Comparison of ENCODE assay signal across 8 cellular contexts in the genomic region with DNA sequence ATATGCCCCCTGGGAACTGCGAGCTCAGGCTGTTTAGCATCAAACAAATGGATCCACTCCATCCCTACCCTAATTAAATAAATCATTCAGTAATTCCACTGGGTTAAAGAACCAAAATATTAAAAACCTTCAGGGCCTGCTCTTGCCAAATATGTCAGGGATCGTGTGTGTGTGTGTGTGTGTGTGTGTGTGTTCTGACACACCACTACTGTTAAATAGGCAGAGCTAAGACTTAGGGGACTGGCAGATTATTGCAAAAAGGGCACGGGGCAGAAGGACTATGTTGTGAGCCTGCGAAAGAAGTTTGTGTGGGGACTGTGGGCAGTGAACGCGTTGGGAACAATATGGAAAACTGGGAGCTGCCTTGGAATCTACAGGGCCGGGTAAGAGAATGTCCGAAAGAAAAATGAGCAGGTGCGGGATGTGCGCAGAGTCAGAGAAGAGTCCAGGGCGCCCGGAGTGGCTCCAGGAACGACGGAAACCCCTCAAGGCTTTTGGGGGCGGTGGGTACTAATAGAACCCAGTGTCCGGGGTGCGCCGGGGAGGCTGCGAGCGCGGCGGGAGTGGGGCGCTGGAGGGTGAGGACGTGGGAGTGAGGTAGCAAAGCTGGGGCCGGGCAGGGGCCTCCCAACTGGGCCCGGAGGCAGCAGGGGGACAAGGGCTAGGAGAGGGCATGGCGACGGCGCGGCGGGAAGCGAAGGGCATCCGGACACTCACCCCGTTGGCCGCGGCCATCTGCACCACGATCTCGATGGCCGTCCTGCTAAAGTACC. TPM values are rescaled to one million over a fixed set of nuclear protein-coding genes. Genes with fewer than 3 reads are reported as not detected.
A peak's percentile ranks its signal among the peaks of the same experiment; 100 is the strongest.
DNase-seq lines count a peak whose midpoint lies in the region; ATAC-seq and TF ChIP-seq lines count a peak whose summit lies in the region.
"Not testable (repeated sequence)": the region's sequence is repeated elsewhere in the genome, so short reads cannot be mapped to it uniquely, and the experiment has no call there.
"Had no signal": no experiment of that assay in that cellular context is flagged by ENCODE, and none has a peak within 500 bp of the region (broad histone marks: within the 10 kb centered on the region; RNA-seq: fewer than 3 reads in every experiment).

No MANE protein-coding gene starts in this region.

- H3K36me3 Mint-ChIP-seq in activated naive CD4-positive, alpha-beta T cell treated with anti-CD3 and anti-CD28 coated beads, Interleukin-2, amount 10 ng/mL, durations not matched to agents 7 days and 5 days; naive B cell: not testable (repeated sequence)

- H3K4me1 ChIP-seq in NT2/D1 (ENCODE audit: insufficient read depth, insufficient read length); duodenal mucosa (ENCODE audit: control insufficient read depth in 1 of 2, insufficient read depth in 2 of 2, low read length in 2 of 2); skeletal muscle tissue (ENCODE audit: control insufficient read depth in 3 of 3, insufficient read depth in 3 of 3, low read length in 3 of 3): not testable (repeated sequence)
- peaks cover 0 to 10% (median 0%) of the 10 kb centered on the region in 9 donors for H3K4me1 ChIP-seq in heart right ventricle

- CTCF ChIA-PET in activated naive CD4-positive, alpha-beta T cell treated with anti-CD3 and anti-CD28 coated beads, Interleukin-2, amount 10 ng/mL, durations not matched to agents 7 days and 5 days (lab: Charles Lee), result not testable (repeated sequence)

- H3K27ac Mint-ChIP-seq in activated naive CD4-positive, alpha-beta T cell treated with anti-CD3 and anti-CD28 coated beads, Interleukin-2, amount 10 ng/mL, durations not matched to agents 7 days and 5 days, result not testable (repeated sequence)
- peak overlapping the region in 2 of 6 donors; percentile 4 to 61 for H3K27ac Mint-ChIP-seq in naive B cell

- not testable (repeated sequence) for DNase-seq in NT2/D1 (ENCODE audit: low read depth, low spot score); activated naive CD4-positive, alpha-beta T cell treated with anti-CD3 and anti-CD28 coated beads, Interleukin-2, amount 10 ng/mL, durations not matched to agents 7 days and 5 days; naive B cell
- peak in 1 of 2 donors; percentile 22 for DNase-seq in heart right ventricle

- peaks cover 11% of the 10 kb centered on the region for H3K4me1 Mint-ChIP-seq in activated naive CD4-positive, alpha-beta T cell treated with anti-CD3 and anti-CD28 coated beads, Interleukin-2, amount 10 ng/mL, durations not matched to agents 7 days and 5 days
- H3K4me1 Mint-ChIP-seq in naive B cell, result peaks cover 13 to 16% (median 13%) of the 10 kb centered on the region in 3 donors

- H3K27ac ChIP-seq in duodenal mucosa (ENCODE audit: low read depth, low read length); skeletal muscle tissue (ENCODE audit: low read depth, low read length): not testable (repeated sequence)
- peak overlapping the region in 8 of 10 donors; percentile 53 to 88 (median 75) for H3K27ac ChIP-seq in heart right ventricle

- peak overlapping the region; percentile 7 for H3K4me3 Mint-ChIP-seq in activated naive CD4-positive, alpha-beta T cell treated with anti-CD3 and anti-CD28 coated beads, Interleukin-2, amount 10 ng/mL, durations not matched to agents 7 days and 5 days
- H3K4me3 Mint-ChIP-seq in naive B cell, result peak overlapping the region in 7 of 8 donors; percentile 21 to 64 (median 56)

- H3K36me3 ChIP-seq in NT2/D1 (ENCODE audit: insufficient read depth, insufficient read length, low read length); duodenal mucosa (ENCODE audit: control insufficient read depth in 1 of 2, insufficient read depth in 2 of 2, low read length in 2 of 2); heart right ventricle; skeletal muscle tissue (ENCODE audit: control insufficient read depth in 3 of 3, insufficient read depth in 3 of 3, low read length in 3 of 3): not testable (repeated sequence)

- whole genome bisulfite sequencing in heart right ventricle, 2 donors, result 13 to 14% methylated on average over 36 to 38 of the region's 39 CpGs

- not testable (repeated sequence) for TF ChIP-seq CTCF in heart right ventricle (IDR thresholded peaks at IDR 0.05)

- H3K27me3 ChIP-seq in NT2/D1 (ENCODE audit: insufficient read depth, insufficient read length) (peaks cover 59% of the 10 kb centered on the region), heart right ventricle (peaks cover 0 to 37% (median 0%) of the 10 kb centered on the region in 7 donors)
- not testable (repeated sequence) for H3K27me3 ChIP-seq in duodenal mucosa (ENCODE audit: control insufficient read depth in 1 of 2, insufficient read depth in 2 of 2, low read length in 2 of 2); skeletal muscle tissue (ENCODE audit: control insufficient read depth in 3 of 3, insufficient read depth in 3 of 3, low read length in 3 of 3)

- H3K4me3 ChIP-seq in NT2/D1 (ENCODE audit: insufficient read length, low read depth) (peak overlapping the region; percentile 57), duodenal mucosa (ENCODE audit: low read depth in 1 of 2, low read length in 2 of 2) (peak overlapping the region; percentile 15 to 28), heart right ventricle (peak overlapping the region; percentile 60 to 89 (median 64)), skeletal muscle tissue (ENCODE audit: low read length in 3 of 3) (peak overlapping the region in 2 of 3 donors; percentile 76 to 83)

- intact Hi-C loops in heart right ventricle (cut with DNase I), result not testable (repeated sequence)

- peaks cover 40% of the 10 kb centered on the region for H3K27me3 Mint-ChIP-seq in activated naive CD4-positive, alpha-beta T cell treated with anti-CD3 and anti-CD28 coated beads, Interleukin-2, amount 10 ng/mL, durations not matched to agents 7 days and 5 days
- H3K27me3 Mint-ChIP-seq in naive B cell, result peaks cover 21 to 43% (median 42%) of the 10 kb centered on the region in 3 donors

- H3K9ac ChIP-seq in NT2/D1 (ENCODE audit: insufficient read length, low read depth); duodenal mucosa (ENCODE audit: low read depth in 1 of 2, low read length in 2 of 2): not testable (repeated sequence)
- peak overlapping the region in 2 of 3 donors; percentile 74 to 80 for H3K9ac ChIP-seq in skeletal muscle tissue (ENCODE audit: low read depth in 1 of 3, low read length in 3 of 3)

- H3K9me3 Mint-ChIP-seq in activated naive CD4-positive, alpha-beta T cell treated with anti-CD3 and anti-CD28 coated beads, Interleukin-2, amount 10 ng/mL, durations not matched to agents 7 days and 5 days; naive B cell: not testable (repeated sequence)

- H3K9me3 ChIP-seq in NT2/D1 (ENCODE audit: insufficient read depth, low read length); duodenal mucosa (ENCODE audit: control insufficient read depth in 1 of 2, low read length in 2 of 2); heart right ventricle; skeletal muscle tissue (ENCODE audit: control insufficient read depth in 3 of 3, low read length in 3 of 3): not testable (repeated sequence)

- ATAC-seq in GM19395 (IDR thresholded peaks at IDR 0.05; ENCODE audit: unreplicated experiment) (peak; percentile 6), heart right ventricle (peak; percentile 2 to 64 (median 32))
- ATAC-seq in naive B cell (ENCODE audit: low read depth in 2 of 2), result not testable (repeated sequence)

RNA-seq across cellular contexts. Expression of a gene that starts 54.8 kb away (rescaled TPM):
- total RNA-seq in heart right ventricle, result not detected
- not detected for polyA plus RNA-seq in heart right ventricle
- polyA plus RNA-seq in naive B cell (ENCODE audit: low read depth in 6 of 6), result not detected
- not detected for total RNA-seq in skeletal muscle tissue
- total RNA-seq: K562 had no signal
- polyA plus RNA-seq: K562 had no signal

Comparison
In these comparisons a context has a peak if more than half of its experiments do, and no peak if none do; other contexts are left out.
1. H3K4me3 ChIP-seq: peak in every context shown above with its lines; median percentile 80 in skeletal muscle tissue; 64 in heart right ventricle; 57 in NT2/D1; 22 in duodenal mucosa.